25 cellular contexts compared by ENCODE assay signal in genomic region chr9:88180084-88180765, GRCh38. TPM values are rescaled to one million over a fixed set of nuclear protein-coding genes. Genes with fewer than 3 reads are reported as not detected.
DNase-seq lines count a peak whose midpoint lies in the region; ATAC-seq and TF ChIP-seq lines count a peak whose summit lies in the region.
"Had no signal": no experiment of that assay in that cellular context is flagged by ENCODE, and none has a peak within 500 bp of the region (broad histone marks: within the 10 kb centered on the region; RNA-seq: fewer than 3 reads in every experiment).

No MANE protein-coding gene starts in this region.

- POLR2A ChIA-PET in PC-3 (lab: Charles Lee; ENCODE audit: unreplicated experiment), result no interaction called here

- H3K36me3 ChIP-seq in PC-3 (ENCODE audit: low read depth, low read length), result no peaks in the 10 kb centered on the region
- H3K36me3 ChIP-seq: Peyer's patch, SJSA1 had no signal

- no peak for DNase-seq in T-helper 2 cell treated with Interferon-gamma antibody and Interleukin-4, amounts not matched to agents 5 μg/mL and 100 μg/mL, for 36 hours (ENCODE audit: low spot score)
- no peak for DNase-seq in T-helper 2 cell
- DNase-seq in PC-3, result peak; percentile 4
- DNase-seq in epithelial cell of esophagus (ENCODE audit: low read depth), result peak; percentile 43
- no peak for DNase-seq in natural killer cell treated with Interleukin-12 subunit alpha and Interleukin-12 subunit beta and Interleukin-15 and Interleukin-18, amount 100 ng/mL, for 72 hours (ENCODE audit: low spot score)
- DNase-seq in effector CD8-positive, alpha-beta T cell (lab: John Stamatoyannopoulos, UW), result no peak
- no peak for DNase-seq in A172 (ENCODE audit: low spot score)
- DNase-seq: DMS53, GDM1, Karpas-422, NCI-H1092, NCI-H1436, NCI-H187 treated with DMSO at 0.1 percent for 48 hours, NCI-H2107, NCI-H446 treated with DMSO at 0.1 percent for 48 hours, NCI-H526 treated with DMSO at 0.1 percent for 48 hours, Peyer's patch had no signal

- intact Hi-C loops in PC-3 (cut with micrococcal nuclease), result no loop called here

- H3K4me3 ChIP-seq in PC-3 (ENCODE audit: low read length) (no peak overlapping the region), epithelial cell of esophagus (ENCODE audit: low read length) (no peak overlapping the region)
- H3K4me3 ChIP-seq: A549, Peyer's patch, SJSA1 had no signal

- H3K27ac ChIP-seq in PC-3 (ENCODE audit: low read length), result no peak overlapping the region
- H3K27ac ChIP-seq: A549, Peyer's patch, SJSA1 had no signal

- no peaks in the 10 kb centered on the region for H3K4me1 ChIP-seq in PC-3 (ENCODE audit: insufficient read depth, low read length)
- H3K4me1 ChIP-seq: A549, Peyer's patch had no signal

- no peak overlapping the region for H3K27ac Mint-ChIP-seq in T-helper 2 cell treated with Interferon-gamma antibody and Interleukin-4, amounts not matched to agents 5 μg/mL and 100 μg/mL, for 36 hours
- no peak overlapping the region for H3K27ac Mint-ChIP-seq in natural killer cell treated with Interleukin-12 subunit alpha and Interleukin-12 subunit beta and Interleukin-15 and Interleukin-18, amount 100 ng/mL, for 72 hours
- H3K27ac Mint-ChIP-seq: B cell had no signal

- ATAC-seq in PC-3, result no peak
- no peak for ATAC-seq in natural killer cell treated with Interleukin-12 subunit alpha and Interleukin-12 subunit beta and Interleukin-15 and Interleukin-18, amount 100 ng/mL, for 72 hours
- no peak for ATAC-seq in HG03097 (IDR thresholded peaks at IDR 0.05; ENCODE audit: low FRiP score, unreplicated experiment)
- ATAC-seq: A549, Right ventricle myocardium inferior had no signal

- H3K4me3 Mint-ChIP-seq in T-helper 2 cell treated with Interferon-gamma antibody and Interleukin-4, amounts not matched to agents 5 μg/mL and 100 μg/mL, for 36 hours, result peak overlapping the region; percentile 33
- peak overlapping the region; percentile 28 for H3K4me3 Mint-ChIP-seq in natural killer cell treated with Interleukin-12 subunit alpha and Interleukin-12 subunit beta and Interleukin-15 and Interleukin-18, amount 100 ng/mL, for 72 hours
- H3K4me3 Mint-ChIP-seq: B cell, CD14-positive monocyte, IgD-negative memory B cell had no signal

- no TSS peak for BruUV-seq in PC-3 (replicated peaks; lab: Mats Ljungman, UMichigan)

- H2AFZ ChIP-seq in PC-3 (ENCODE audit: low read length), result no peak overlapping the region

- no peaks in the 10 kb centered on the region for H4K20me1 ChIP-seq in PC-3 (ENCODE audit: low read length)

- peaks cover 37% of the 10 kb centered on the region for H3K27me3 Mint-ChIP-seq in T-helper 2 cell treated with Interferon-gamma antibody and Interleukin-4, amounts not matched to agents 5 μg/mL and 100 μg/mL, for 36 hours (ENCODE audit: low read depth)
- H3K27me3 Mint-ChIP-seq in natural killer cell treated with Interleukin-12 subunit alpha and Interleukin-12 subunit beta and Interleukin-15 and Interleukin-18, amount 100 ng/mL, for 72 hours, result peaks cover 10 to 22% of the 10 kb centered on the region in 2 donors

- H3K9me3 Mint-ChIP-seq in T-helper 2 cell treated with Interferon-gamma antibody and Interleukin-4, amounts not matched to agents 5 μg/mL and 100 μg/mL, for 36 hours, result no peaks in the 10 kb centered on the region
- H3K9me3 Mint-ChIP-seq in natural killer cell treated with Interleukin-12 subunit alpha and Interleukin-12 subunit beta and Interleukin-15 and Interleukin-18, amount 100 ng/mL, for 72 hours, result no peaks in the 10 kb centered on the region

- no peaks in the 10 kb centered on the region for H3K36me3 Mint-ChIP-seq in T-helper 2 cell treated with Interferon-gamma antibody and Interleukin-4, amounts not matched to agents 5 μg/mL and 100 μg/mL, for 36 hours (ENCODE audit: low read depth)
- H3K36me3 Mint-ChIP-seq in natural killer cell treated with Interleukin-12 subunit alpha and Interleukin-12 subunit beta and Interleukin-15 and Interleukin-18, amount 100 ng/mL, for 72 hours, result no peaks in the 10 kb centered on the region
- H3K36me3 Mint-ChIP-seq: CD14-positive monocyte, IgD-negative memory B cell had no signal

- H3K4me2 ChIP-seq in PC-3 (ENCODE audit: low read length), result no peak overlapping the region
- H3K4me2 ChIP-seq: A549 had no signal

- H3K9me2 ChIP-seq in PC-3 (replicated peaks; ENCODE audit: low read length), result no peaks in the 10 kb centered on the region

- no peaks in the 10 kb centered on the region for H3F3A ChIP-seq in PC-3 (ENCODE audit: low read length, unreplicated experiment)

- CTCF ChIA-PET in PC-3 (lab: Charles Lee), result no interaction called here

- no peak for TF ChIP-seq CTCF in PC-3 (conservative IDR thresholded peaks at IDR 0.05; ENCODE audit: low read depth, low read length)
- TF ChIP-seq CTCF in epithelial cell of esophagus (IDR thresholded peaks at IDR 0.05; ENCODE audit: insufficient read depth, low read depth, low read length, missing control alignments), result no peak

- H3K4me1 Mint-ChIP-seq in T-helper 2 cell treated with Interferon-gamma antibody and Interleukin-4, amounts not matched to agents 5 μg/mL and 100 μg/mL, for 36 hours (ENCODE audit: low read depth), result peaks cover 21% of the 10 kb centered on the region
- H3K4me1 Mint-ChIP-seq in natural killer cell treated with Interleukin-12 subunit alpha and Interleukin-12 subunit beta and Interleukin-15 and Interleukin-18, amount 100 ng/mL, for 72 hours (ENCODE audit: low read depth in 2 of 2), result peaks cover 24 to 28% of the 10 kb centered on the region in 2 donors
- H3K4me1 Mint-ChIP-seq: B cell had no signal

- no peak overlapping the region for H3K9ac ChIP-seq in PC-3 (ENCODE audit: low read length)

- H3K27me3 ChIP-seq in PC-3 (ENCODE audit: low read length), result no peaks in the 10 kb centered on the region
- H3K27me3 ChIP-seq: Peyer's patch, SJSA1 had no signal

- H3K79me2 ChIP-seq in PC-3 (ENCODE audit: low read length), result no peaks in the 10 kb centered on the region

- no peaks in the 10 kb centered on the region for H3K9me3 ChIP-seq in PC-3 (ENCODE audit: low read length)
- H3K9me3 ChIP-seq: A549, Peyer's patch, SJSA1 had no signal

RNA-seq across cellular contexts. Expression of gene SPATA31C2, which starts 42.0 kb away (rescaled TPM):
- total RNA-seq in PC-3 (2014; rRNA removed), result not detected in 2 replicates
- total RNA-seq in natural killer cell treated with Interleukin-12 subunit alpha and Interleukin-12 subunit beta and Interleukin-15 and Interleukin-18, amount 100 ng/mL, for 72 hours, result not detected
- not detected in 2 replicates for total RNA-seq in A172 (2014; rRNA removed; shearing (Covaris generic))
- total RNA-seq: B cell, MCF 10A, Peyer's patch, Right ventricle myocardium inferior, SJSA1 had no signal

Comparison
In these comparisons a context has a peak if more than half of its experiments do, and no peak if none do; other contexts are left out.
1. DNase-seq: peak in PC-3 (single experiment) and epithelial cell of esophagus (single experiment); none in T-helper 2 cell treated with Interferon-gamma antibody and Interleukin-4, amounts not matched to agents 5 μg/mL and 100 μg/mL, for 36 hours (single experiment), T-helper 2 cell (0 of 5), natural killer cell treated with Interleukin-12 subunit alpha and Interleukin-12 subunit beta and Interleukin-15 and Interleukin-18, amount 100 ng/mL, for 72 hours (single experiment), effector CD8-positive, alpha-beta T cell (single experiment) and A172 (single experiment).